Comparison of ENCODE assay signal across 8 cellular contexts in genomic region chr1:244970236-244970652, GRCh38.
DNase-seq lines count a peak whose midpoint lies in the region; ATAC-seq and TF ChIP-seq lines count a peak whose summit lies in the region.

No MANE protein-coding gene starts in this region.

- H3K4me3 ChIP-seq in astrocyte of the spinal cord (ENCODE audit: low read depth, low read length) = peak overlapping the region; percentile 60

- ATAC-seq in GM18498 (IDR thresholded peaks at IDR 0.05; ENCODE audit: unreplicated experiment) = peak; percentile 67
- ATAC-seq in HG02588 (IDR thresholded peaks at IDR 0.05; ENCODE audit: unreplicated experiment) = peak; percentile 62

- in situ Hi-C loops in astrocyte of the spinal cord (cut with HindIII; ENCODE audit: low sequenced_read_pairs) = no loop called here

- TF ChIP-seq CTCF in astrocyte of the spinal cord (IDR thresholded peaks at IDR 0.05; ENCODE audit: low read depth, low read length) = no peak

- peak; percentile 76 for DNase-seq in MV-4-11 (lab: John Stamatoyannopoulos, UW)
- peak; percentile 90 for DNase-seq in SK-N-DZ (ENCODE audit: low spot score)
- DNase-seq in astrocyte of the spinal cord (ENCODE audit: low read depth, low spot score) = peak; percentile 85
- DNase-seq in islet precursor cell = peak; percentile 96
- peak; percentile 66 for DNase-seq in stimulated activated CD4-positive, alpha-beta T cell treated with anti-CD3 and anti-CD28 coated beads, Interleukin-1b, Interleukin-23, amount 100 ng/mL, for 48 hours
- DNase-seq in globus pallidus (ENCODE audit: low spot score) = no peak
